Comparison of ENCODE assay signal across 13 cellular contexts in genomic region chr2:10537522-10538195, GRCh38.
A peak's percentile ranks its signal among the peaks of the same experiment; 100 is the strongest.
DNase-seq lines count a peak whose midpoint lies in the region.
"Had no signal": no experiment of that assay in that cellular context is flagged by ENCODE, and none has a peak within 500 bp of the region (broad histone marks: within the 10 kb centered on the region; RNA-seq: fewer than 3 reads in every experiment).

No MANE protein-coding gene starts in this region.

- no peak overlapping the region for H3K4ac ChIP-seq in trophoblast cell (ENCODE audit: low read depth, low read length)

- H3K4me3 Mint-ChIP-seq in activated naive CD8-positive, alpha-beta T cell: peak overlapping the region; percentile 45
- H3K4me3 Mint-ChIP-seq: IgD-negative memory B cell had no signal

- no peak overlapping the region for H3K27ac ChIP-seq in trophoblast cell (ENCODE audit: low read depth, low read length)
- H3K27ac ChIP-seq: C4-2B, uterus had no signal

- no peaks in the 10 kb centered on the region for H3K79me2 ChIP-seq in trophoblast cell (ENCODE audit: control insufficient read depth, insufficient read depth, low read length, poor library complexity)

- no peak overlapping the region for H2BK120ac ChIP-seq in trophoblast cell (ENCODE audit: insufficient read depth, low read length, poor library complexity)

- no peak overlapping the region for H2BK12ac ChIP-seq in trophoblast cell (ENCODE audit: low read length)

- DNase-seq in H7 (peak; percentile 26), NCI-H2171 (lab: John Stamatoyannopoulos, UW) (peak; percentile 33), trophoblast cell (peak; percentile 19 to 21), NCI-H1436 treated with DMSO at 0.1 percent for 48 hours (lab: John Stamatoyannopoulos, UW) (no peak), GOT3 (lab: John Stamatoyannopoulos, UW) (no peak)
- no peak for DNase-seq in stimulated activated CD4-positive, alpha-beta T cell treated with anti-CD3 and anti-CD28 coated beads, Interleukin-4, amount 100 ng/mL, for 24 hours
- DNase-seq: cerebellar nuclear complex, head of caudate nucleus, NCI-H526, uterus had no signal

- H3K9me3 Mint-ChIP-seq in activated naive CD8-positive, alpha-beta T cell (ENCODE audit: low read depth): no peaks in the 10 kb centered on the region

- no peak overlapping the region for H3K4me2 ChIP-seq in trophoblast cell (ENCODE audit: low read length)

- peaks cover 2% of the 10 kb centered on the region for H3K79me1 ChIP-seq in trophoblast cell (ENCODE audit: low read length)

- H3K27ac Mint-ChIP-seq in activated naive CD8-positive, alpha-beta T cell: no peak overlapping the region

- H3K14ac ChIP-seq in trophoblast cell (ENCODE audit: low read length): no peak overlapping the region

- no peak overlapping the region for H2AK5ac ChIP-seq in trophoblast cell (ENCODE audit: low read length)

- no peaks in the 10 kb centered on the region for H3K9me3 ChIP-seq in trophoblast cell (ENCODE audit: insufficient read depth, low read depth, low read length)
- H3K9me3 ChIP-seq: uterus had no signal

- H2BK5ac ChIP-seq in trophoblast cell (ENCODE audit: low read depth, low read length, poor library complexity): no peak overlapping the region

- no peak overlapping the region for H4K91ac ChIP-seq in trophoblast cell (ENCODE audit: low read depth, low read length)

- H3K9ac ChIP-seq in trophoblast cell (ENCODE audit: low read length): no peak overlapping the region

- no CpG with 5 or more reads among the region's 21 CpGs for WGBS in trophoblast cell (ENCODE audit: extremely low coverage, insufficient coverage, insufficient read length)

- no peaks in the 10 kb centered on the region for H3K36me3 ChIP-seq in H7 (replicated peaks; ENCODE audit: control insufficient read depth, insufficient read depth, low read length)
- no peaks in the 10 kb centered on the region for H3K36me3 ChIP-seq in trophoblast cell (ENCODE audit: control insufficient read depth in 1 of 2, insufficient read depth in 2 of 2, low read length in 2 of 2)
- H3K36me3 ChIP-seq: uterus had no signal

- no peaks in the 10 kb centered on the region for H3K27me3 Mint-ChIP-seq in activated naive CD8-positive, alpha-beta T cell

- H4K8ac ChIP-seq in trophoblast cell (ENCODE audit: low read depth, low read length): no peak overlapping the region

- no peaks in the 10 kb centered on the region for H3K27me3 ChIP-seq in H7 (ENCODE audit: control insufficient read depth, insufficient read depth, low read length)
- no peaks in the 10 kb centered on the region for H3K27me3 ChIP-seq in trophoblast cell (ENCODE audit: insufficient read depth, low read length)
- H3K27me3 ChIP-seq: uterus had no signal

- H4K12ac ChIP-seq in trophoblast cell (ENCODE audit: low read depth, low read length): no peak overlapping the region

- H3K4me1 Mint-ChIP-seq in activated naive CD8-positive, alpha-beta T cell (ENCODE audit: low read depth): peaks cover 12% of the 10 kb centered on the region

- H3K36me3 Mint-ChIP-seq in activated naive CD8-positive, alpha-beta T cell: no peaks in the 10 kb centered on the region

- H2AFZ ChIP-seq in trophoblast cell (ENCODE audit: insufficient read depth, low read length, poor library complexity): no peak overlapping the region

- H3K4me3 ChIP-seq in H7 (ENCODE audit: insufficient read depth, low read depth, low read length) (no peak overlapping the region), trophoblast cell (ENCODE audit: low read depth, low read length) (peak overlapping the region; percentile 21)
- H3K4me3 ChIP-seq: uterus had no signal

- H3K18ac ChIP-seq in trophoblast cell (ENCODE audit: low read length): no peak overlapping the region

- H3K4me1 ChIP-seq in trophoblast cell (ENCODE audit: control insufficient read depth in 1 of 2, insufficient read depth in 2 of 2, low read length in 2 of 2): peaks cover 4 to 13% of the 10 kb centered on the region in 2 experiments
- H3K4me1 ChIP-seq: uterus had no signal

- no peak overlapping the region for H3K23ac ChIP-seq in trophoblast cell (ENCODE audit: low read length)

Comparison
In these comparisons a context has a peak if more than half of its experiments do, and no peak if none do; other contexts are left out.
1. DNase-seq: peak in H7 (single experiment), NCI-H2171 (single experiment) and trophoblast cell (2 of 2); none in stimulated activated CD4-positive, alpha-beta T cell treated with anti-CD3 and anti-CD28 coated beads, Interleukin-4, amount 100 ng/mL, for 24 hours (single experiment), NCI-H1436 treated with DMSO at 0.1 percent for 48 hours (single experiment) and GOT3 (single experiment).